In the genomic region with DNA sequence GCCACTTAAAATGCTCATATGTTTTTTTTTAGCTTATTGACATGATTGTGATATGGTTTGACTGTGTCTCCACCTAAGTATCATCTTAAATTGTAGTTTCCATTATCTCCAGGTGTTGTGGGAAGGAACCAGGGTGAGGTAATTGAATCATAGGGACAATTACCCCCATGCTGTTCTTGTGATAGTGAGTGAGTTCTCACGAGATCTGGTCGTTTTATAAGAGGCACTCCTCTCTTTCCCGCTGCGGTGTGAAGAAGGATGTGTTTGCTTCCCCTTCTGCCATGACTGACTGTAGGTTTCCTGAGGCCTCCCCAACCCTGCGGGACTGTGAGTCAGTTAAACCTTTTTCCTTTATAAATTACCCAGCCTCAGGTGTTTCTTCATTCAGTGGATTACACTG, we compare ENCODE assay signal across 16 cellular contexts.
DNase-seq lines count a peak whose midpoint lies in the region; TF ChIP-seq lines count a peak whose summit lies in the region.
"Had no signal": no experiment of that assay in that cellular context is flagged by ENCODE, and none has a peak within 500 bp of the region (broad histone marks: within the 10 kb centered on the region; RNA-seq: fewer than 3 reads in every experiment).

No MANE protein-coding gene starts in this region.

- H3K79me2 ChIP-seq in mesendoderm (ENCODE audit: control insufficient read depth, insufficient read depth, low read length), result no peaks in the 10 kb centered on the region

- no peak overlapping the region for H2BK5ac ChIP-seq in mesendoderm (ENCODE audit: low read length)

- H4K8ac ChIP-seq in mesendoderm (ENCODE audit: low read depth, low read length), result no peak overlapping the region

- no peak overlapping the region for H3K4me3 ChIP-seq in mesendoderm (ENCODE audit: low read length)
- no peak overlapping the region for H3K4me3 ChIP-seq in Peyer's patch
- H3K4me3 ChIP-seq in left ventricle myocardium inferior, result no peak overlapping the region
- H3K4me3 ChIP-seq: A549, GM23248, HAP-1 had no signal

- H2BK120ac ChIP-seq in mesendoderm (ENCODE audit: low read depth, low read length), result no peak overlapping the region

- no peaks in the 10 kb centered on the region for H3K27me3 ChIP-seq in mesendoderm (ENCODE audit: insufficient read depth, low read length, poor library complexity)
- H3K27me3 ChIP-seq in Peyer's patch, result no peaks in the 10 kb centered on the region
- no peaks in the 10 kb centered on the region for H3K27me3 ChIP-seq in left ventricle myocardium inferior (ENCODE audit: low read depth)

- H3K36me3 ChIP-seq in mesendoderm (ENCODE audit: control insufficient read depth, insufficient read depth, low read length) (no peaks in the 10 kb centered on the region), Peyer's patch (no peaks in the 10 kb centered on the region), left ventricle myocardium inferior (no peaks in the 10 kb centered on the region)
- H3K36me3 ChIP-seq: HAP-1 had no signal

- H4K5ac ChIP-seq in mesendoderm (ENCODE audit: low read length), result no peak overlapping the region

- H3K9ac ChIP-seq in mesendoderm (ENCODE audit: low read length), result no peak overlapping the region
- H3K9ac ChIP-seq: GM23248 had no signal

- H3K23ac ChIP-seq in mesendoderm (ENCODE audit: low read length), result no peak overlapping the region

- DNase-seq in NCI-H146 (lab: John Stamatoyannopoulos, UW) (peak; percentile 2), NCI-H146 treated with DMSO at 0.1 percent for 48 hours (lab: John Stamatoyannopoulos, UW; ENCODE audit: unreplicated experiment) (no peak), KBM-7 (peak; percentile 69), NCI-H2171 treated with DMSO at 0.1 percent for 48 hours (lab: John Stamatoyannopoulos, UW) (peak; percentile 79), mesendoderm (peak; percentile 60), Peyer's patch (no peak), left ventricle myocardium inferior (no peak), SIG-M5 treated with dmso at 0.1 percent for 504 hours (lab: John Stamatoyannopoulos, UW; ENCODE audit: unreplicated experiment) (no peak)
- DNase-seq: AML-193; Caco-2; CD4-positive, alpha-beta T cell; GM23248 had no signal

- no peak overlapping the region for H3K56ac ChIP-seq in mesendoderm (ENCODE audit: low read length)

- in situ Hi-C loops in KBM-7 (cut with MboI; ENCODE audit: low pct_unique_long_range_greater_than_20kb, low sequenced_read_pairs), result no loop called here

- H3K27ac ChIP-seq in mesendoderm (ENCODE audit: low read depth, low read length) (no peak overlapping the region), Peyer's patch (no peak overlapping the region), left ventricle myocardium inferior (replicated peaks) (no peak overlapping the region)
- H3K27ac ChIP-seq: 22Rv1, A549, C4-2B, GM23248 had no signal

- H3K4ac ChIP-seq in mesendoderm (ENCODE audit: low read depth, low read length), result no peak overlapping the region

- H3K4me1 ChIP-seq in mesendoderm (ENCODE audit: control insufficient read depth, low read depth, low read length), result no peaks in the 10 kb centered on the region
- H3K4me1 ChIP-seq in Peyer's patch, result no peaks in the 10 kb centered on the region
- peaks cover 18% of the 10 kb centered on the region for H3K4me1 ChIP-seq in left ventricle myocardium inferior
- H3K4me1 ChIP-seq: A549, Caco-2, HAP-1 had no signal

- no CpG with 5 or more reads among the region's 5 CpGs for WGBS in mesendoderm (ENCODE audit: extremely low coverage, insufficient coverage, low lambda C conversion rate)

- no peak overlapping the region for H2BK15ac ChIP-seq in mesendoderm (replicated peaks; ENCODE audit: low read depth)

- H3K18ac ChIP-seq in mesendoderm (ENCODE audit: low read length), result no peak overlapping the region

- no peak for TF ChIP-seq CTCF in Peyer's patch (IDR thresholded peaks at IDR 0.05)
- no peak for TF ChIP-seq CTCF in left ventricle myocardium inferior (IDR thresholded peaks at IDR 0.05; ENCODE audit: borderline replicate concordance)

- H3K4me2 ChIP-seq in mesendoderm (ENCODE audit: low read length), result no peak overlapping the region
- H3K4me2 ChIP-seq: A549 had no signal

- TF ChIP-seq POLR2A in Peyer's patch (IDR thresholded peaks at IDR 0.05), result no peak

- no peaks in the 10 kb centered on the region for H3K9me3 ChIP-seq in Peyer's patch
- H3K9me3 ChIP-seq in left ventricle myocardium inferior (replicated peaks), result no peaks in the 10 kb centered on the region
- H3K9me3 ChIP-seq: A549, Caco-2, HAP-1 had no signal

- no peaks in the 10 kb centered on the region for H3K79me1 ChIP-seq in mesendoderm (ENCODE audit: low read length)

- intact Hi-C loops in left ventricle myocardium inferior (cut with micrococcal nuclease), result no loop called here

- no peak overlapping the region for H2AK5ac ChIP-seq in mesendoderm (ENCODE audit: low read length)

Comparison
In these comparisons a context has a peak if more than half of its experiments do, and no peak if none do; other contexts are left out.
1. DNase-seq: peak in NCI-H146 (single experiment), KBM-7 (single experiment), NCI-H2171 treated with DMSO at 0.1 percent for 48 hours (single experiment) and mesendoderm (single experiment); none in NCI-H146 treated with DMSO at 0.1 percent for 48 hours (single experiment), Peyer's patch (0 of 3), left ventricle myocardium inferior (single experiment) and SIG-M5 treated with dmso at 0.1 percent for 504 hours (single experiment).